In the genomic region with DNA sequence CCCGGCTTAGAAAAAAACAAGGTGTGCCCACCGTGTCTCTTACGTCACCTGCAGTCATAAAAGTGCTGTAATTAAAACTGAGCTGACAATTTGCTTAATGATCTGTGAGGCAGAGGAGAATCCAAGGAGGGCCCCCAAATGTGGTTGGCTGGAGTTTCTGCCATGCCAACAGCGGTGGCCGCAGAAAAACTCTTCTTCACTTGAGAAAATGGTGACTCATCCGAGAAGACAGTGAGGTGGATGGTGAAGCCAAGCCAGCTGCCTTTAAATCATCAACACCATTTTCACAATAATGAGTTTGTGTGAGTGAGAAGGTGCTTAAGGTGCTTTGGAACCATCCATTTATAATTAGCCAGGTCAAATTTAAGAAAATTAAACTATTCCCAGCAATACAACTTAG, we compare ENCODE assay signal across 1 cellular context.
TF ChIP-seq lines count a peak whose summit lies in the region.

No MANE protein-coding gene starts in this region.

TF ChIP-seq in HepG2, 621 proteins besides CTCF, POLR2A, EP300 and RAD21 (continued from another document):
- TF ChIP-seq, protein P1, sequence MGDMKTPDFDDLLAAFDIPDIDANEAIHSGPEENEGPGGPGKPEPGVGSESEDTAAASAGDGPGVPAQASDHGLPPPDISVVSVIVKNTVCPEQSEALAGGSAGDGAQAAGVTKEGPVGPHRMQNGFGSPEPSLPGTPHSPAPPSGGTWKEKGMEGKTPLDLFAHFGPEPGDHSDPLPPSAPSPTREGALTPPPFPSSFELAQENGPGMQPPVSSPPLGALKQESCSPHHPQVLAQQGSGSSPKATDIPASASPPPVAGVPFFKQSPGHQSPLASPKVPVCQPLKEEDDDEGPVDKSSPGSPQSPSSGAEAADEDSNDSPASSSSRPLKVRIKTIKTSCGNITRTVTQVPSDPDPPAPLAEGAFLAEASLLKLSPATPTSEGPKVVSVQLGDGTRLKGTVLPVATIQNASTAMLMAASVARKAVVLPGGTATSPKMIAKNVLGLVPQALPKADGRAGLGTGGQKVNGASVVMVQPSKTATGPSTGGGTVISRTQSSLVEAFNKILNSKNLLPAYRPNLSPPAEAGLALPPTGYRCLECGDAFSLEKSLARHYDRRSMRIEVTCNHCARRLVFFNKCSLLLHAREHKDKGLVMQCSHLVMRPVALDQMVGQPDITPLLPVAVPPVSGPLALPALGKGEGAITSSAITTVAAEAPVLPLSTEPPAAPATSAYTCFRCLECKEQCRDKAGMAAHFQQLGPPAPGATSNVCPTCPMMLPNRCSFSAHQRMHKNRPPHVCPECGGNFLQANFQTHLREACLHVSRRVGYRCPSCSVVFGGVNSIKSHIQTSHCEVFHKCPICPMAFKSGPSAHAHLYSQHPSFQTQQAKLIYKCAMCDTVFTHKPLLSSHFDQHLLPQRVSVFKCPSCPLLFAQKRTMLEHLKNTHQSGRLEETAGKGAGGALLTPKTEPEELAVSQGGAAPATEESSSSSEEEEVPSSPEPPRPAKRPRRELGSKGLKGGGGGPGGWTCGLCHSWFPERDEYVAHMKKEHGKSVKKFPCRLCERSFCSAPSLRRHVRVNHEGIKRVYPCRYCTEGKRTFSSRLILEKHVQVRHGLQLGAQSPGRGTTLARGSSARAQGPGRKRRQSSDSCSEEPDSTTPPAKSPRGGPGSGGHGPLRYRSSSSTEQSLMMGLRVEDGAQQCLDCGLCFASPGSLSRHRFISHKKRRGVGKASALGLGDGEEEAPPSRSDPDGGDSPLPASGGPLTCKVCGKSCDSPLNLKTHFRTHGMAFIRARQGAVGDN (CRISPR knock-in tag; IDR thresholded peaks at IDR 0.05), result no peak
- TF ChIP-seq FOXJ3 (CRISPR knock-in tag; IDR thresholded peaks at IDR 0.05; ENCODE audit: borderline replicate concordance), result no peak
- no peak for TF ChIP-seq PCBP1 (IDR thresholded peaks at IDR 0.05; ENCODE audit: borderline replicate concordance, low read depth, low read length)
- TF ChIP-seq, protein P2, sequence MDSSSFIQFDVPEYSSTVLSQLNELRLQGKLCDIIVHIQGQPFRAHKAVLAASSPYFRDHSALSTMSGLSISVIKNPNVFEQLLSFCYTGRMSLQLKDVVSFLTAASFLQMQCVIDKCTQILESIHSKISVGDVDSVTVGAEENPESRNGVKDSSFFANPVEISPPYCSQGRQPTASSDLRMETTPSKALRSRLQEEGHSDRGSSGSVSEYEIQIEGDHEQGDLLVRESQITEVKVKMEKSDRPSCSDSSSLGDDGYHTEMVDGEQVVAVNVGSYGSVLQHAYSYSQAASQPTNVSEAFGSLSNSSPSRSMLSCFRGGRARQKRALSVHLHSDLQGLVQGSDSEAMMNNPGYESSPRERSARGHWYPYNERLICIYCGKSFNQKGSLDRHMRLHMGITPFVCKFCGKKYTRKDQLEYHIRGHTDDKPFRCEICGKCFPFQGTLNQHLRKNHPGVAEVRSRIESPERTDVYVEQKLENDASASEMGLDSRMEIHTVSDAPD (CRISPR knock-in tag; IDR thresholded peaks at IDR 0.05), result no peak
- no peak for TF ChIP-seq NPAS2 (CRISPR knock-in tag; IDR thresholded peaks at IDR 0.05; ENCODE audit: borderline replicate concordance)
- TF ChIP-seq HOXA7 (CRISPR knock-in tag; IDR thresholded peaks at IDR 0.05), result no peak
- no peak for TF ChIP-seq RNF2 (conservative IDR thresholded peaks at IDR 0.05; ENCODE audit: low read depth)
